23 cellular contexts compared by ENCODE assay signal in genomic region chr16:12153662-12154061, GRCh38.
DNase-seq lines count a peak whose midpoint lies in the region; ATAC-seq, FAIRE-seq and TF ChIP-seq lines count a peak whose summit lies in the region.
"Had no signal": no experiment of that assay in that cellular context is flagged by ENCODE, and none has a peak within 500 bp of the region (broad histone marks: within the 10 kb centered on the region; RNA-seq: fewer than 3 reads in every experiment).

No MANE protein-coding gene starts in this region.

- BruUV-seq in K562 (replicated peaks; lab: Mats Ljungman, UMichigan) = no TSS peak

- no peak overlapping the region for H2AFZ ChIP-seq in K562 (ENCODE audit: low read depth, low read length)
- no peak overlapping the region for H2AFZ ChIP-seq in osteoblast (ENCODE audit: low read length)
- H2AFZ ChIP-seq in smooth muscle cell (ENCODE audit: low read depth) = no peak overlapping the region

- no peaks in the 10 kb centered on the region for H3F3A ChIP-seq in smooth muscle cell (ENCODE audit: low read depth)

- no peaks in the 10 kb centered on the region for H3K79me2 ChIP-seq in K562 (ENCODE audit: control insufficient read depth, insufficient read depth, low read length)
- H3K79me2 ChIP-seq in osteoblast (ENCODE audit: insufficient read depth, low read length) = no peaks in the 10 kb centered on the region
- no peaks in the 10 kb centered on the region for H3K79me2 ChIP-seq in smooth muscle cell (ENCODE audit: low read depth)

- in situ Hi-C loops in K562 (cut with MboI) = no loop called here

- DNase-seq in K562 (ENCODE audit: extremely low read depth in 1 of 4, low spot score in 3 of 4) (no peak), left kidney (ENCODE audit: low read depth, low spot score) (peak; percentile 72), osteoblast (ENCODE audit: insufficient read length, low spot score, missing footprints) (no peak), smooth muscle cell (lab: John Stamatoyannopoulos, UW; ENCODE audit: unreplicated experiment) (no peak)
- no peak for DNase-seq in activated CD4-positive, alpha-beta T cell treated with anti-CD3 and anti-CD28 coated beads for 48 hours
- DNase-seq: CD4-positive, alpha-beta T cell; CD8-positive, alpha-beta memory T cell; DMS 273 treated with DMSO at 0.1 percent for 48 hours; DMS79; EL; GDM1; H7; HCEC 1CT had no signal

- ATAC-seq in K562 (no peak), GM21390 (IDR thresholded peaks at IDR 0.05; ENCODE audit: unreplicated experiment) (no peak)
- ATAC-seq: GM12878 had no signal

- H3K27me3 ChIP-seq in BLaER1 = no peaks in the 10 kb centered on the region
- H3K27me3 ChIP-seq in K562 (ENCODE audit: control insufficient read depth in 2 of 2, insufficient read depth in 2 of 2, low read length in 2 of 2) = peaks cover 0 to 8% of the 10 kb centered on the region in 2 experiments; a peak in 2 of 5 replicates
- H3K27me3 ChIP-seq in rectal smooth muscle tissue (ENCODE audit: control insufficient read depth, insufficient read depth, low read length) = no peaks in the 10 kb centered on the region
- H3K27me3 ChIP-seq in osteoblast (ENCODE audit: insufficient read depth, low read length) = no peaks in the 10 kb centered on the region
- H3K27me3 ChIP-seq in smooth muscle cell (ENCODE audit: low read depth) = no peaks in the 10 kb centered on the region
- H3K27me3 ChIP-seq: BLaER1 treated with 17β-estradiol and CSF1 and Interleukin-3, amounts not matched to agents 10 nM and 100 nM had no signal

- H3K27ac ChIP-seq in BLaER1 (peak overlapping the region; percentile 66), K562 (ENCODE audit: extremely low read depth, low read depth, low read length) (no peak overlapping the region), rectal smooth muscle tissue (ENCODE audit: low read depth, low read length) (peak overlapping the region; percentile 19), osteoblast (ENCODE audit: low read depth, low read length) (no peak overlapping the region), smooth muscle cell (ENCODE audit: low read depth) (no peak overlapping the region)
- H3K27ac ChIP-seq: 22Rv1; BLaER1 treated with 17β-estradiol and CSF1 and Interleukin-3, amounts not matched to agents 10 nM and 100 nM had no signal

- H3K36me3 ChIP-seq in BLaER1 (peaks cover 29% of the 10 kb centered on the region), K562 (ENCODE audit: control insufficient read depth, insufficient read depth, low read length) (no peaks in the 10 kb centered on the region), rectal smooth muscle tissue (ENCODE audit: control insufficient read depth, insufficient read depth, low read length) (no peaks in the 10 kb centered on the region), osteoblast (ENCODE audit: insufficient read depth, low read length) (no peaks in the 10 kb centered on the region), smooth muscle cell (ENCODE audit: low read depth) (no peaks in the 10 kb centered on the region)

- no peak for TF ChIP-seq POLR2A in K562 (conservative IDR thresholded peaks at IDR 0.05)

- TF ChIP-seq EP300 in K562 (IDR thresholded peaks at IDR 0.05; ENCODE audit: low read length) = no peak

- H3K9ac ChIP-seq in BLaER1 = peak overlapping the region; percentile 40; the same call in 1 of the 2 replicates
- no peak overlapping the region for H3K9ac ChIP-seq in K562 (ENCODE audit: insufficient read depth in 1 of 2, low read depth in 2 of 2, low read length in 2 of 2)
- H3K9ac ChIP-seq in rectal smooth muscle tissue (ENCODE audit: low read length) = no peak overlapping the region
- H3K9ac ChIP-seq in smooth muscle cell (ENCODE audit: low read depth) = no peak overlapping the region
- H3K9ac ChIP-seq: BLaER1 treated with 17β-estradiol and CSF1 and Interleukin-3, amounts not matched to agents 10 nM and 100 nM had no signal

- FAIRE-seq in K562 (lab: Jason Lieb, UNC) = peak; percentile 11
- FAIRE-seq: A204.1, D721Med, GM12878, GM19239, H1 had no signal

- TF ChIP-seq RAD21 in K562 (CRISPR knock-in tag; conservative IDR thresholded peaks at IDR 0.05 in 1 of 2, IDR thresholded peaks at IDR 0.05 in 1 of 2) = no peak

- TF ChIP-seq CTCF in K562 (IDR thresholded peaks at IDR 0.05 in 2 of 3, conservative IDR thresholded peaks at IDR 0.05 in 1 of 3; ENCODE audit: insufficient read depth in 2 of 3, low read depth in 1 of 3, low read length in 3 of 3) (no peak), osteoblast (IDR thresholded peaks at IDR 0.05; ENCODE audit: extremely low read depth, low read depth, low read length) (no peak), smooth muscle cell (IDR thresholded peaks at IDR 0.05; ENCODE audit: borderline replicate concordance, insufficient read depth, poor library complexity, severe bottlenecking) (no peak)

- H3K9me3 ChIP-seq in BLaER1 (peaks cover 2% of the 10 kb centered on the region), K562 (replicated peaks; ENCODE audit: control insufficient read depth, insufficient read depth, low read depth, low read length) (no peaks in the 10 kb centered on the region), osteoblast (ENCODE audit: low read depth, low read length) (no peaks in the 10 kb centered on the region), smooth muscle cell (replicated peaks; ENCODE audit: low read depth) (no peaks in the 10 kb centered on the region)

- H3K4me1 ChIP-seq in BLaER1 (peaks cover 100% of the 10 kb centered on the region), K562 (replicated peaks in 1 of 2; ENCODE audit: control insufficient read depth in 2 of 2, insufficient read depth in 2 of 2, low read length in 2 of 2) (peaks cover 0 to 9% of the 10 kb centered on the region in 2 experiments; a peak in 2 of 5 replicates), rectal smooth muscle tissue (ENCODE audit: control insufficient read depth, insufficient read depth, low read length) (peaks cover 5% of the 10 kb centered on the region), osteoblast (ENCODE audit: insufficient read depth, low read length) (peaks cover 11% of the 10 kb centered on the region), smooth muscle cell (ENCODE audit: low read depth) (peaks cover 8% of the 10 kb centered on the region)

- no peak overlapping the region for H3K4me3 ChIP-seq in BLaER1
- H3K4me3 ChIP-seq in K562 = no peak overlapping the region
- H3K4me3 ChIP-seq in rectal smooth muscle tissue (ENCODE audit: low read length) = no peak overlapping the region
- no peak overlapping the region for H3K4me3 ChIP-seq in osteoblast (ENCODE audit: insufficient read depth, low read length)
- no peak overlapping the region for H3K4me3 ChIP-seq in smooth muscle cell
- H3K4me3 ChIP-seq: BLaER1 treated with 17β-estradiol and CSF1 and Interleukin-3, amounts not matched to agents 10 nM and 100 nM; GM12878 had no signal

- WGBS in K562 (ENCODE audit: insufficient coverage, low coverage, missing lambda C conversion rate) = 51% methylated on average over 4 of the region's 4 CpGs
- 38% methylated on average over 4 of the region's 4 CpGs for WGBS in smooth muscle cell (ENCODE audit: low lambda C conversion rate)

- CTCF ChIA-PET in K562 (lab: Yijun Ruan, JAX; ENCODE audit: low intra/inter-chr PET ratio) = no interaction called here

- intact Hi-C loops in K562 (cut with micrococcal nuclease) = no loop called here

- POLR2A ChIA-PET in K562 (lab: Yijun Ruan, JAX) = no interaction called here

- H3K4me2 ChIP-seq in BLaER1 (peak overlapping the region; percentile 83), K562 (ENCODE audit: insufficient read depth, low read length) (no peak overlapping the region), osteoblast (ENCODE audit: insufficient read depth, low read length) (no peak overlapping the region), smooth muscle cell (no peak overlapping the region)

- no peaks in the 10 kb centered on the region for H3K9me1 ChIP-seq in K562 (ENCODE audit: control insufficient read depth, insufficient read depth, low read length)

- H4K20me1 ChIP-seq in BLaER1 (no peaks in the 10 kb centered on the region), K562 (replicated peaks; ENCODE audit: control insufficient read depth, insufficient read depth, low read length) (peaks cover 9% of the 10 kb centered on the region), osteoblast (ENCODE audit: insufficient read depth, low read length) (peaks cover 4% of the 10 kb centered on the region), smooth muscle cell (ENCODE audit: low read depth) (peaks cover 6% of the 10 kb centered on the region)

TF ChIP-seq in K562, 482 proteins besides CTCF, POLR2A, EP300 and RAD21:
- TF ChIP-seq HMG20B (CRISPR knock-in tag; IDR thresholded peaks at IDR 0.05) = no peak
- TF ChIP-seq CBX5 (IDR thresholded peaks at IDR 0.05; ENCODE audit: borderline replicate concordance, low read depth) = no peak
- TF ChIP-seq, protein P1, sequence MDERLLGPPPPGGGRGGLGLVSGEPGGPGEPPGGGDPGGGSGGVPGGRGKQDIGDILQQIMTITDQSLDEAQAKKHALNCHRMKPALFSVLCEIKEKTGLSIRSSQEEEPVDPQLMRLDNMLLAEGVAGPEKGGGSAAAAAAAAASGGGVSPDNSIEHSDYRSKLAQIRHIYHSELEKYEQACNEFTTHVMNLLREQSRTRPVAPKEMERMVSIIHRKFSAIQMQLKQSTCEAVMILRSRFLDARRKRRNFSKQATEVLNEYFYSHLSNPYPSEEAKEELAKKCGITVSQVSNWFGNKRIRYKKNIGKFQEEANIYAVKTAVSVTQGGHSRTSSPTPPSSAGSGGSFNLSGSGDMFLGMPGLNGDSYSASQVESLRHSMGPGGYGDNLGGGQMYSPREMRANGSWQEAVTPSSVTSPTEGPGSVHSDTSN (CRISPR knock-in tag; IDR thresholded peaks at IDR 0.05; ENCODE audit: low read depth) = no peak
- TF ChIP-seq, protein P1 (tag; conservative IDR thresholded peaks at IDR 0.05; ENCODE audit: low read depth) = 0 out of 2 replicates have a peak, but pooled peaks have one; percentile 25
- TF ChIP-seq ZNF79 (CRISPR knock-in tag; IDR thresholded peaks at IDR 0.05; ENCODE audit: low read depth) = no peak

Comparison
In these comparisons a context has a peak if more than half of its experiments do, and no peak if none do; other contexts are left out.
1. H3K27ac ChIP-seq: peak in BLaER1 (single experiment) and rectal smooth muscle tissue (single experiment); none in K562 (single experiment), osteoblast (single experiment) and smooth muscle cell (single experiment).